ENCODE assay signal across 13 cellular contexts in the genomic region with DNA sequence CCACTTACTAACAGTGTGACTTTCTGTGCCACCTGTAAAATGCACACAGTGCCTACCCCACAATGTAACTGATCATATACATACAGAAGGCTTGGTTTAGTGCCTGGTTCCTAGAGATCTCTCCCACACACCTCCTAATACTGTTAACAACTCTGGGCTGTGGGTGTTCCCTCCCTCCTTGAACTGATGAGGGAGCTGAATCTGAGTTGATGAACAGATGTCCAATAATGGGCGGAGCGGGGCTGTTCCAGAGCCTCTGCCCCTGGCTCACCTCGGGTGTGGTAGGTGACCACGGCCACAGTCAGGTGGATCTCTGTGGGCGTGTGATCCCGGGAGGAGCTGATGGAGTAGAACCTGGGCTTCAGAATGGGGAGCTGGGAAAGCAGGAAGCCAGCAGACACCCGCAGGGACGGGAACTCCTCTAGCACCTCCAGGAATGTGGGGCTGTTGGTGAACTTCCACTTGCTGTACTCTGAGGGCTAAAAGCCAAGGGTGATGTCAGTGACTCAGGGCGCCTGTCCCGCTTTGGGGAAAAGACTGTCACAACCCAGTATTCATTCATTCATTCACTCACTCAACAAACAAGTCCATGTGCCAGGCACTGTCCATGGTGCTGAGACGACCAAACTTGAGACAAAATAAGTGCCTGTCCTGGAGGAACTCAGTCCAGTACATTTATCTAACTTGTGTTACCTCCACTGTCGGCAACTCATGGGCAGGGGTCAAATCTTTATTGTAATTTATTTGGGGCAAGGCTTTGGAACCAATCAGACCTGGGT. TPM values are rescaled to one million over a fixed set of nuclear protein-coding genes. Genes with fewer than 3 reads are reported as not detected.
DNase-seq lines count a peak whose midpoint lies in the region; ATAC-seq, FAIRE-seq and TF ChIP-seq lines count a peak whose summit lies in the region.
"Had no signal": no experiment of that assay in that cellular context is flagged by ENCODE, and none has a peak within 500 bp of the region (broad histone marks: within the 10 kb centered on the region; RNA-seq: fewer than 3 reads in every experiment).

No MANE protein-coding gene starts in this region.

- H3K9ac ChIP-seq in endodermal cell (ENCODE audit: extremely low read depth, low read length, poor library complexity, severe bottlenecking) = no peak overlapping the region

- TF ChIP-seq CTCF in cardiac muscle cell (IDR thresholded peaks at IDR 0.05; ENCODE audit: low read depth, low read length) (no peak), endodermal cell (conservative IDR thresholded peaks at IDR 0.05) (no peak)

- intact Hi-C loops in left cardiac atrium (cut with DNase I) (loop anchor here in 1 of 2 donors (5.0 kb wide), 1 partner anchor 115 kb away; no protein-coding TSS in a partner anchor), head of caudate nucleus (cut with DNase I) (loop anchor here (10.0 kb wide), 1 partner anchor 112 kb away; no protein-coding TSS in a partner anchor)

- H3K27me3 ChIP-seq in cardiac muscle cell (no peaks in the 10 kb centered on the region), endodermal cell (ENCODE audit: control insufficient read depth, insufficient read depth, low read length, poor library complexity, severe bottlenecking) (no peaks in the 10 kb centered on the region)
- H3K27me3 ChIP-seq: left lung had no signal

- H3K27ac ChIP-seq in cardiac muscle cell (no peak overlapping the region), endodermal cell (ENCODE audit: low read depth, low read length) (no peak overlapping the region)
- H3K27ac ChIP-seq: left lung, prostate gland had no signal

- no peaks in the 10 kb centered on the region for H3K9me3 Mint-ChIP-seq in endodermal cell
- H3K9me3 Mint-ChIP-seq: CD4-positive, alpha-beta T cell; T-helper 1 cell treated with Interleukin-12 subunit alpha and Interleukin-12 subunit beta and Interleukin-4 antibody, amounts not matched to agents 30 μg/mL and 1 μg/mL, for 36 hours had no signal

- FAIRE-seq in urothelium cell line (lab: Jason Lieb, UNC) = peak; percentile 35

- H3K4me3 Mint-ChIP-seq in endodermal cell = no peak overlapping the region
- H3K4me3 Mint-ChIP-seq: CD4-positive, alpha-beta T cell; T-helper 1 cell treated with Interleukin-12 subunit alpha and Interleukin-12 subunit beta and Interleukin-4 antibody, amounts not matched to agents 30 μg/mL and 1 μg/mL, for 36 hours had no signal

- H3K4me1 ChIP-seq in cardiac muscle cell (ENCODE audit: low read depth) (no peaks in the 10 kb centered on the region), endodermal cell (ENCODE audit: control insufficient read depth, insufficient read depth, low read length) (no peaks in the 10 kb centered on the region)
- H3K4me1 ChIP-seq: prostate gland had no signal

- H3K27ac Mint-ChIP-seq in endodermal cell = no peak overlapping the region
- H3K27ac Mint-ChIP-seq: CD4-positive, alpha-beta T cell; T-helper 1 cell treated with Interleukin-12 subunit alpha and Interleukin-12 subunit beta and Interleukin-4 antibody, amounts not matched to agents 30 μg/mL and 1 μg/mL, for 36 hours had no signal

- H3K4me1 Mint-ChIP-seq in endodermal cell = no peaks in the 10 kb centered on the region

- no peaks in the 10 kb centered on the region for H3K36me3 Mint-ChIP-seq in endodermal cell (ENCODE audit: low read depth)

- ATAC-seq in left cardiac atrium = no peak
- no peak for ATAC-seq in GM21737 (IDR thresholded peaks at IDR 0.05; ENCODE audit: unreplicated experiment)
- ATAC-seq: left lung had no signal

- 78 to 89% methylated on average over 7 to 12 of the region's 12 CpGs for WGBS in endodermal cell (ENCODE audit: insufficient coverage in 1 of 2, insufficient read length in 1 of 2), 2 experiments

- H3K27me3 Mint-ChIP-seq in endodermal cell (ENCODE audit: insufficient read depth) = peaks cover 2% of the 10 kb centered on the region

- H3K4me3 ChIP-seq in cardiac muscle cell (no peak overlapping the region), endodermal cell (ENCODE audit: low read length) (no peak overlapping the region)
- H3K4me3 ChIP-seq: left lung, prostate gland had no signal

- H3K9me3 ChIP-seq in cardiac muscle cell (ENCODE audit: low read depth) = no peaks in the 10 kb centered on the region
- no peaks in the 10 kb centered on the region for H3K9me3 ChIP-seq in endodermal cell (ENCODE audit: control insufficient read depth, low read length)
- H3K9me3 ChIP-seq: left lung, prostate gland had no signal

- H3K36me3 ChIP-seq in cardiac muscle cell (no peaks in the 10 kb centered on the region), endodermal cell (ENCODE audit: control insufficient read depth, insufficient read depth, low read length) (no peaks in the 10 kb centered on the region)
- H3K36me3 ChIP-seq: left lung, prostate gland had no signal

- peak; percentile 54 to 74 for DNase-seq in cardiac muscle cell (ENCODE audit: low read depth in 1 of 2, low spot score in 1 of 2)
- no peak for DNase-seq in left cardiac atrium
- DNase-seq in OCI-M1 (lab: John Stamatoyannopoulos, UW) = peak; percentile 73
- peak; percentile 92 for DNase-seq in endodermal cell
- no peak for DNase-seq in urothelium cell line (ENCODE audit: low spot score)
- DNase-seq in head of caudate nucleus = no peak
- no peak for DNase-seq in activated naive CD4-positive, alpha-beta T cell treated with Interleukin-2 at 50 U/mL for 16 hours
- DNase-seq: CD4-positive, alpha-beta T cell; GOT3 had no signal

RNA-seq across cellular contexts. Expression of a gene that starts 37.6 kb away (rescaled TPM):
- total RNA-seq in cardiac muscle cell (0.04 and 0.54 TPM in 2 replicates), left cardiac atrium (under 1 TPM in 1 of 2 donors, not detected in 1; 0.05 TPM), endodermal cell (under 1 TPM; 0.26 to 0.62 TPM)
- 0.20 TPM in 1 of 2 replicates, not detected in the other for polyA plus RNA-seq in cardiac muscle cell
- 9.1 TPM for polyA plus RNA-seq in endodermal cell (2013, experiment 1 of 2)
- 6.7 TPM for polyA plus RNA-seq in endodermal cell (2013, experiment 2 of 2)

Comparison
In these comparisons a context has a peak if more than half of its experiments do, and no peak if none do; other contexts are left out.
1. DNase-seq: peak in cardiac muscle cell (2 of 2), OCI-M1 (single experiment) and endodermal cell (single experiment); none in left cardiac atrium (single experiment), urothelium cell line (single experiment), head of caudate nucleus (0 of 42) and activated naive CD4-positive, alpha-beta T cell treated with Interleukin-2 at 50 U/mL for 16 hours (single experiment).